ENCODE assay signal across 8 cellular contexts in the genomic region with DNA sequence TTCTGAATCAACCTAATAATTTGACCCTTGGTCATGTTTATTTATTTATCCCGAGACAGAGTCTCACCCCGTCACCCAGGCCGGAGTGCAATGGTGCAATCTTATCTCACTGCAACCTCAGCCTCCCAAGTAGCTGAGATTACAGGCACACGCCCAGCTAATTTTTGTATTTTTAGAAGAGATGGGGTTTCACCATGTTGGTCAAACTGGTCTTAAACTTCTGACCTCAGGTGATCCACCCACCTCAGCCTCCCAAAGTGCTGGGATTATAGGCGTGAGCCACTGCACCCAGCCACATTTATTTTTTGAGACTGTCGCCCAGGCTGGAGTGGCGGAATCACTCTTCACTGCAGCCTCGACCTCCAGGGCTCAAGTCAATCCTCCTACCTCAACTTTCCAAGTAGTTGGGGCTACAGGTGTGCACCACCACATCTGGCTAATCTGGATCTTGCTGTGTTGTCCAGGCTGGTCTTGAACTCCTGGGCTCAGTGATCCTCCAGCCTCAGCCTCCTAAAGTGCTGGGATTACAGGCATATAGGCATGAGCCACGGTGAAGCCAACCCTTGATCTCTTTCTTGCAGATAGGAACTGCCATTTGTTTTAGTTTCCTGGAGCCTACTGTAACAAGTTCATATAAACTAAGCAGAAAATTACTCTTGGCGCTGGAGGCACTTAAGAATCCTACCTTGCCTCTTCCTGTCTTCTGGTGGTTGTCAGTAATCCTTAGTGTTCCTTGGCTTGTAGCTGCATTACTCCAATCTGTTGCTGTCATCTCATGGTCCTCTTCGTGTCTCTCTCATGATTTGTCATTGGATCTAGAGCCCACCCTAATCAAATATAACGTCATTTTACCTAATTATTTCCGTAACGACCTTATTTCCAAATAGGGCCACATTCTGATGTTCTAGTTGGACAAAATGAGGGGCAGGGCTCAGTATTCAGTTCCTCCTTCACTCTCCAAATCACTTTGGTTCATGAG. TPM values are rescaled to one million over a fixed set of nuclear protein-coding genes. Genes with fewer than 3 reads are reported as not detected.
A peak's percentile ranks its signal among the peaks of the same experiment; 100 is the strongest.
DNase-seq lines count a peak whose midpoint lies in the region; ATAC-seq and TF ChIP-seq lines count a peak whose summit lies in the region.

No MANE protein-coding gene starts in this region.

- H3K36me3 ChIP-seq in HCT116 (ENCODE audit: control insufficient read depth in 1 of 2, insufficient read depth in 2 of 2, low read length in 2 of 2): peaks cover 31 to 44% of the 10 kb centered on the region in 2 experiments
- H3K36me3 ChIP-seq in iPS-20b (ENCODE audit: insufficient read depth, low read depth, low read length): peaks cover 63% of the 10 kb centered on the region
- no peaks in the 10 kb centered on the region for H3K36me3 ChIP-seq in prostate gland
- peaks cover 21 to 27% of the 10 kb centered on the region in 2 donors for H3K36me3 ChIP-seq in thyroid gland

- BruUV-seq in HCT116 (replicated peaks; lab: Mats Ljungman, UMichigan): no TSS peak

- H3K4me1 ChIP-seq in HCT116 (ENCODE audit: control insufficient read depth in 1 of 2, insufficient read depth in 2 of 2, low read length in 2 of 2) (peaks cover 33 to 59% of the 10 kb centered on the region in 2 experiments), iPS-20b (ENCODE audit: insufficient read depth, low read length) (peaks cover 13% of the 10 kb centered on the region), prostate gland (replicated peaks) (peaks cover 28% of the 10 kb centered on the region), thyroid gland (peaks cover 28 to 56% of the 10 kb centered on the region in 2 donors)

- TF ChIP-seq CTCF in AG04450 (IDR thresholded peaks at IDR 0.05; ENCODE audit: low read depth, low read length) (no peak), HCT116 (IDR thresholded peaks at IDR 0.05 in 2 of 3, conservative IDR thresholded peaks at IDR 0.05 in 1 of 3; ENCODE audit: borderline replicate concordance in 1 of 3, insufficient read depth in 1 of 3, low read depth in 2 of 3, low read length in 2 of 3) (no peak), prostate gland (IDR thresholded peaks at IDR 0.05) (no peak), thyroid gland (IDR thresholded peaks at IDR 0.05) (no peak)

- RAD21 ChIA-PET in HCT116 (lab: Charles Lee; ENCODE audit: low non-redundant PET in 1 of 2, low total read pairs in 2 of 2, uncharacterized antibody in 2 of 2, unreplicated experiment in 2 of 2): no interaction called here

- H3K27me3 ChIP-seq in AG04450 (ENCODE audit: control insufficient read depth, insufficient read depth, low read length): no peaks in the 10 kb centered on the region
- H3K27me3 ChIP-seq in HCT116 (ENCODE audit: insufficient read depth, low read length): no peaks in the 10 kb centered on the region
- H3K27me3 ChIP-seq in iPS-20b (ENCODE audit: insufficient read depth, low read length): no peaks in the 10 kb centered on the region
- H3K27me3 ChIP-seq in prostate gland (replicated peaks; ENCODE audit: insufficient read depth): no peaks in the 10 kb centered on the region
- no peaks in the 10 kb centered on the region for H3K27me3 ChIP-seq in thyroid gland

- 76% methylated on average over 14 of the region's 14 CpGs for whole genome bisulfite sequencing in prostate gland
- 77 to 85% methylated on average over 14 of the region's 14 CpGs for WGBS in thyroid gland, 2 donors

- H3K9me3 Mint-ChIP-seq in activated naive CD4-positive, alpha-beta T cell treated with anti-CD3 and anti-CD28 coated beads, Interleukin-2, amount 50 U/mL, for 72 hours: no peaks in the 10 kb centered on the region

- no peaks in the 10 kb centered on the region for H3K9me3 ChIP-seq in AG04450 (ENCODE audit: control insufficient read depth, insufficient read depth, low read length)
- no peaks in the 10 kb centered on the region for H3K9me3 ChIP-seq in HCT116 (ENCODE audit: control insufficient read depth in 1 of 2, insufficient read depth in 1 of 2, low read depth in 1 of 2, low read length in 2 of 2)
- H3K9me3 ChIP-seq in iPS-20b (ENCODE audit: insufficient read depth, low read depth, low read length): no peaks in the 10 kb centered on the region
- no peaks in the 10 kb centered on the region for H3K9me3 ChIP-seq in prostate gland
- H3K9me3 ChIP-seq in thyroid gland: no peaks in the 10 kb centered on the region

- peak overlapping the region; percentile 86 for H3K4me2 ChIP-seq in HCT116 (ENCODE audit: low read length)

- TF ChIP-seq POLR2A in HCT116 (IDR thresholded peaks at IDR 0.05; ENCODE audit: borderline replicate concordance, extremely low read depth, insufficient read depth, insufficient read length) (no peak), prostate gland (IDR thresholded peaks at IDR 0.05) (no peak), thyroid gland (IDR thresholded peaks at IDR 0.05) (no peak)

- no peak for TF ChIP-seq RAD21 in HCT116 (IDR thresholded peaks at IDR 0.05; ENCODE audit: low read depth)

- no peaks in the 10 kb centered on the region for H3K9me2 ChIP-seq in HCT116 (ENCODE audit: insufficient read depth)

- CTCF ChIA-PET in AG04450 (lab: Charles Lee): no interaction called here
- CTCF ChIA-PET in HCT116 (lab: Charles Lee): no interaction called here

- peak overlapping the region; percentile 90 to 96 for H3K27ac Mint-ChIP-seq in activated naive CD4-positive, alpha-beta T cell treated with anti-CD3 and anti-CD28 coated beads, Interleukin-2, amount 50 U/mL, for 72 hours

- H2AFZ ChIP-seq in HCT116 (ENCODE audit: low read depth, low read length, poor library complexity, severe bottlenecking): no peak overlapping the region

- H3K4me3 ChIP-seq in AG04450 (ENCODE audit: low read depth, low read length) (peak overlapping the region; percentile 94), HCT116 (replicated peaks in 1 of 2; ENCODE audit: low read depth in 1 of 2, low read length in 2 of 2) (peak overlapping the region; percentile 75 to 99), iPS-20b (ENCODE audit: low read length) (peak overlapping the region; percentile 94), prostate gland (no peak overlapping the region), thyroid gland (replicated peaks in 1 of 3) (no peak overlapping the region)

- peaks cover 63% of the 10 kb centered on the region for H3K79me2 ChIP-seq in HCT116 (ENCODE audit: insufficient read depth, low read length)

- peaks cover 60 to 64% of the 10 kb centered on the region in 2 donors for H3K36me3 Mint-ChIP-seq in activated naive CD4-positive, alpha-beta T cell treated with anti-CD3 and anti-CD28 coated beads, Interleukin-2, amount 50 U/mL, for 72 hours

- H3K27ac ChIP-seq in AG04450 (ENCODE audit: low read depth, low read length): no peak overlapping the region
- peak overlapping the region; percentile 82 for H3K27ac ChIP-seq in HCT116 (ENCODE audit: low read depth, low read length)
- H3K27ac ChIP-seq in iPS-20b (ENCODE audit: low read length): no peak overlapping the region
- H3K27ac ChIP-seq in prostate gland: no peak overlapping the region
- no peak overlapping the region for H3K27ac ChIP-seq in thyroid gland

- H3K9ac ChIP-seq in HCT116 (ENCODE audit: low read length) (peak overlapping the region; percentile 98), iPS-20b (ENCODE audit: low read depth, low read length) (peak overlapping the region; percentile 98)

- DNase-seq in AG04450 (ENCODE audit: low read depth, low spot score): no peak
- no peak for DNase-seq in HCT116 (ENCODE audit: low read depth, low spot score)
- DNase-seq in activated naive CD4-positive, alpha-beta T cell treated with anti-CD3 and anti-CD28 coated beads, Interleukin-2, amount 50 U/mL, for 72 hours (ENCODE audit: low spot score in 2 of 2): no peak
- no peak for DNase-seq in SKM-1 treated with dmso at 0.1 percent for 144 hours (lab: John Stamatoyannopoulos, UW; ENCODE audit: unreplicated experiment)
- no peak for DNase-seq in nucleus accumbens (lab: John Stamatoyannopoulos, UW)
- no peak for DNase-seq in prostate gland (ENCODE audit: low spot score)
- DNase-seq in thyroid gland: no peak

- no peak for ATAC-seq in HCT116
- no peak for ATAC-seq in activated naive CD4-positive, alpha-beta T cell treated with anti-CD3 and anti-CD28 coated beads, Interleukin-2, amount 50 U/mL, for 72 hours

- intact Hi-C loops in HCT116 (cut with micrococcal nuclease): no loop called here
- intact Hi-C loops in prostate gland (cut with DNase I): loop anchor here (2.0 kb wide), 1 partner anchor 25 kb away; the partner anchor contains the start of gene RGL2
- intact Hi-C loops in thyroid gland (cut with DNase I): no loop called here

- POLR2A ChIA-PET in AG04450 (lab: Yijun Ruan, JAX) (no interaction called here), HCT116 (lab: Charles Lee) (no interaction called here)

- H4K20me1 ChIP-seq in HCT116 (ENCODE audit: insufficient read depth): peaks cover 22% of the 10 kb centered on the region

RNA-seq across cellular contexts. Expression of gene RPS18, which starts 2.3 kb away (rescaled TPM):
- 5,380 and 5,823 TPM in 2 replicates for polyA plus RNA-seq in AG04450 (2011; rRNA removed)
- polyA minus RNA-seq in AG04450 (2011; rRNA and poly(A)+ RNA removed): 1,310 and 1,466 TPM in 2 replicates
- total RNA-seq in HCT116 (2021; ENCODE audit: unreplicated experiment) (4,062 TPM), prostate gland (1,000 to 10,000 TPM; 1,990 to 4,594 TPM), thyroid gland (1,000 to 10,000 TPM; 1,790 to 3,429 (median 2,432) TPM)
- polyA plus RNA-seq in HCT116 (2012): 10,667 and 12,933 TPM in 2 replicates
- total RNA-seq in activated naive CD4-positive, alpha-beta T cell treated with anti-CD3 and anti-CD28 coated beads, Interleukin-2, amount 50 U/mL, for 72 hours: 1,000 to 10,000 TPM; 3,809 to 4,545 TPM

RNA-seq across cellular contexts. Expression of gene VPS52, which starts 2.5 kb away (rescaled TPM):
- polyA plus RNA-seq in AG04450 (2011; rRNA removed): 58.0 and 60.4 TPM in 2 replicates
- polyA minus RNA-seq in AG04450 (2011; rRNA and poly(A)+ RNA removed): 76.2 and 85.5 TPM in 2 replicates
- total RNA-seq in HCT116 (2021; ENCODE audit: unreplicated experiment) (58.2 TPM), prostate gland (10 to 100 TPM; 42.2 to 55.0 TPM), thyroid gland (10 to 100 TPM; 45.5 to 64.8 (median 54.8) TPM)
- 46.5 and 55.7 TPM in 2 replicates for polyA plus RNA-seq in HCT116 (2012)
- total RNA-seq in activated naive CD4-positive, alpha-beta T cell treated with anti-CD3 and anti-CD28 coated beads, Interleukin-2, amount 50 U/mL, for 72 hours: 10 to 100 TPM; 39.0 to 62.8 TPM

RNA-seq across cellular contexts. Expression of gene B3GALT4, which starts 2.7 kb away (rescaled TPM):
- 1.1 and 1.4 TPM in 2 replicates for polyA plus RNA-seq in AG04450 (2011; rRNA removed)
- 1.7 and 2.7 TPM in 2 replicates for polyA minus RNA-seq in AG04450 (2011; rRNA and poly(A)+ RNA removed)
- total RNA-seq in HCT116 (2021; ENCODE audit: unreplicated experiment): 1.9 TPM
- polyA plus RNA-seq in HCT116 (2012): 0.52 and 1.3 TPM in 2 replicates
- total RNA-seq in activated naive CD4-positive, alpha-beta T cell treated with anti-CD3 and anti-CD28 coated beads, Interleukin-2, amount 50 U/mL, for 72 hours: 1 to 10 TPM; 3.7 to 5.9 TPM
- total RNA-seq in prostate gland: 10 to 100 TPM; 15.8 to 21.4 TPM
- total RNA-seq in thyroid gland: 10 to 100 TPM; 10.5 to 19.8 (median 16.4) TPM

RNA-seq across cellular contexts. Expression of gene WDR46, which starts 14.8 kb away (rescaled TPM):
- 43.3 and 44.7 TPM in 2 replicates for polyA plus RNA-seq in AG04450 (2011; rRNA removed)
- 70.3 and 93.7 TPM in 2 replicates for polyA minus RNA-seq in AG04450 (2011; rRNA and poly(A)+ RNA removed)
- total RNA-seq in HCT116 (2021; ENCODE audit: unreplicated experiment): 90.6 TPM
- 60.4 and 68.7 TPM in 2 replicates for polyA plus RNA-seq in HCT116 (2012)
- total RNA-seq in activated naive CD4-positive, alpha-beta T cell treated with anti-CD3 and anti-CD28 coated beads, Interleukin-2, amount 50 U/mL, for 72 hours: 10 to 100 TPM; 73.7 to 81.5 TPM
- 10 to 100 TPM; 41.3 to 47.2 TPM for total RNA-seq in prostate gland
- 10 to 100 TPM; 25.8 to 63.9 (median 45.2) TPM for total RNA-seq in thyroid gland

RNA-seq across cellular contexts. Expression of gene PFDN6, which starts 15.2 kb away (rescaled TPM):
- 59.6 and 64.6 TPM in 2 replicates for polyA plus RNA-seq in AG04450 (2011; rRNA removed)
- 20.2 and 21.1 TPM in 2 replicates for polyA minus RNA-seq in AG04450 (2011; rRNA and poly(A)+ RNA removed)
- total RNA-seq in HCT116 (2021; ENCODE audit: unreplicated experiment): 90.5 TPM
- 60.4 and 84.0 TPM in 2 replicates for polyA plus RNA-seq in HCT116 (2012)
- total RNA-seq in activated naive CD4-positive, alpha-beta T cell treated with anti-CD3 and anti-CD28 coated beads, Interleukin-2, amount 50 U/mL, for 72 hours: 100 to 1,000 TPM in 1 of 2 donors, 10 to 100 TPM in 1; 92.9 to 103 TPM
- total RNA-seq in prostate gland: 10 to 100 TPM; 24.1 to 59.7 TPM
- 10 to 100 TPM; 29.1 to 51.9 (median 35.6) TPM for total RNA-seq in thyroid gland

Comparison
In these comparisons a context has a peak if more than half of its experiments do, and no peak if none do; other contexts are left out.
1. H3K4me3 ChIP-seq: peak in AG04450 (single experiment), HCT116 (2 of 2) and iPS-20b (single experiment); none in prostate gland (0 of 2) and thyroid gland (0 of 3).